8 cellular contexts compared by ENCODE assay signal in the genomic region with DNA sequence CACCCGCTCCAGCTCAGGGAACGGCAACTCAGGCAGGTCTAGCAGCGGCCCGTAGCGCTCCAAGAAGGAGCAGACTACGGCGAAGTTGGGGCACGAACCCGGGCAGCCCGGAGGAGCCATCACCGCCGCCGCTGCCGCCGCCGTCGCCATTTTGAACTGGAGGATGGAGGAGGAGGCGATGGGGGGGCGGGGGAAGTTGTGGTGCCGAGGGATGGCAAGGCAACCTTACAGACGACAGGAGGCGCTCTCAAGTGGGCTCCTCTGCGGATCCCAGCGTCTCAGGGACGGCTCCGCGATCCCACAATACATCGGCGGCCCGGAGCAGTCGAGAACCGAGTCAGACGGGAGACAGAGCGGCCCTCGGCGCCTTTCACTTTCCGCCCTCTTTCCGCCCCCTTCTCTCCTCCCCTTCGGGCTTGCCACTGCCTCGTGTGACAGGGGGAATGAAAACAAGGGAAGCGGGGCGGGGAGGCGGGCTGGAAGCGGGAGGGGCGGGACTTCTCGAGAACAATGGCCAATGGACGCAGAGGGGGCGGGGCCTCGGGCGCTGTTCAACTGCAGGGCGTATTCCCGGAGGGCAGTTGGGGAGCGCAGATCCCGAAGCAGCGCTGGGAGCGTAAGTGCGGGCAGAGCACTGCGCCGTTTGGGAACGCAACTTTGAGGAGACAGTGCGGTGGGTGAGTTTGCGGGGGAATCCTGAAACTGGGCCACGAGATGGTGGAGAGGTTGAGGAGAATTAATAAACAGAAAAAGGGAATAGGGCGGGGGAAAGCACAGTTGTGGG. TPM values are rescaled to one million over a fixed set of nuclear protein-coding genes. Genes with fewer than 3 reads are reported as not detected.
DNase-seq lines count a peak whose midpoint lies in the region; ATAC-seq and TF ChIP-seq lines count a peak whose summit lies in the region.

A gene (plus strand): TSS at position 580 of the 784 bp plus-strand sequence. CDS start 21,353 bp downstream, outside the sequence.
A gene with protein sequence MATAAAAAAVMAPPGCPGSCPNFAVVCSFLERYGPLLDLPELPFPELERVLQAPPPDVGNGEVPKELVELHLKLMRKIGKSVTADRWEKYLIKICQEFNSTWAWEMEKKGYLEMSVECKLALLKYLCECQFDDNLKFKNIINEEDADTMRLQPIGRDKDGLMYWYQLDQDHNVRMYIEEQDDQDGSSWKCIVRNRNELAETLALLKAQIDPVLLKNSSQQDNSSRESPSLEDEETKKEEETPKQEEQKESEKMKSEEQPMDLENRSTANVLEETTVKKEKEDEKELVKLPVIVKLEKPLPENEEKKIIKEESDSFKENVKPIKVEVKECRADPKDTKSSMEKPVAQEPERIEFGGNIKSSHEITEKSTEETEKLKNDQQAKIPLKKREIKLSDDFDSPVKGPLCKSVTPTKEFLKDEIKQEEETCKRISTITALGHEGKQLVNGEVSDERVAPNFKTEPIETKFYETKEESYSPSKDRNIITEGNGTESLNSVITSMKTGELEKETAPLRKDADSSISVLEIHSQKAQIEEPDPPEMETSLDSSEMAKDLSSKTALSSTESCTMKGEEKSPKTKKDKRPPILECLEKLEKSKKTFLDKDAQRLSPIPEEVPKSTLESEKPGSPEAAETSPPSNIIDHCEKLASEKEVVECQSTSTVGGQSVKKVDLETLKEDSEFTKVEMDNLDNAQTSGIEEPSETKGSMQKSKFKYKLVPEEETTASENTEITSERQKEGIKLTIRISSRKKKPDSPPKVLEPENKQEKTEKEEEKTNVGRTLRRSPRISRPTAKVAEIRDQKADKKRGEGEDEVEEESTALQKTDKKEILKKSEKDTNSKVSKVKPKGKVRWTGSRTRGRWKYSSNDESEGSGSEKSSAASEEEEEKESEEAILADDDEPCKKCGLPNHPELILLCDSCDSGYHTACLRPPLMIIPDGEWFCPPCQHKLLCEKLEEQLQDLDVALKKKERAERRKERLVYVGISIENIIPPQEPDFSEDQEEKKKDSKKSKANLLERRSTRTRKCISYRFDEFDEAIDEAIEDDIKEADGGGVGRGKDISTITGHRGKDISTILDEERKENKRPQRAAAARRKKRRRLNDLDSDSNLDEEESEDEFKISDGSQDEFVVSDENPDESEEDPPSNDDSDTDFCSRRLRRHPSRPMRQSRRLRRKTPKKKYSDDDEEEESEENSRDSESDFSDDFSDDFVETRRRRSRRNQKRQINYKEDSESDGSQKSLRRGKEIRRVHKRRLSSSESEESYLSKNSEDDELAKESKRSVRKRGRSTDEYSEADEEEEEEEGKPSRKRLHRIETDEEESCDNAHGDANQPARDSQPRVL (N-terminal part only) (minus strand): TSS at position 158 of the 784 bp plus-strand sequence. CDS start 8 bp downstream, at position 150.

- no peaks in the 10 kb centered on the region for H3K27me3 Mint-ChIP-seq in activated B cell treated with CpG ODN at 0.5 μM for 24 hours

- ATAC-seq in GM18909 (IDR thresholded peaks at IDR 0.05; ENCODE audit: poor library complexity, unreplicated experiment) = peak; percentile 82
- ATAC-seq in HG03175 (IDR thresholded peaks at IDR 0.05; ENCODE audit: unreplicated experiment) = peak; percentile 86
- peak; percentile 82 for ATAC-seq in activated B cell treated with CpG ODN at 0.5 μM for 24 hours (ENCODE audit: low read depth)

- no peaks in the 10 kb centered on the region for H3K9me3 Mint-ChIP-seq in activated B cell treated with CpG ODN at 0.5 μM for 24 hours

- H3K4me3 ChIP-seq in AG09309 (ENCODE audit: control insufficient read depth, low read depth, low read length) = peak within 1 kb of the TSS; percentile 90

- CTCF ChIA-PET in activated B cell treated with CpG ODN at 0.5 μM for 24 hours (lab: Charles Lee) = no interaction called here

- H3K4me3 Mint-ChIP-seq in activated B cell treated with CpG ODN at 0.5 μM for 24 hours = peak within 1 kb of the TSS; percentile 97

- H3K4me1 Mint-ChIP-seq in activated B cell treated with CpG ODN at 0.5 μM for 24 hours = peaks cover 36% of the 10 kb centered on the region

- DNase-seq in AG09309 (ENCODE audit: low read depth) = peak; percentile 97
- peak; percentile 98 for DNase-seq in NCI-H2227 treated with DMSO at 0.1 percent for 48 hours (lab: John Stamatoyannopoulos, UW)
- DNase-seq in activated B cell treated with CpG ODN at 0.5 μM for 24 hours = peak; percentile 85
- peak; percentile 98 for DNase-seq in central memory CD4-positive, alpha-beta T cell
- DNase-seq in islet precursor cell = peak; percentile 99
- peak; percentile 92 to 97 (median 94) for DNase-seq in stimulated activated CD4-positive, alpha-beta T cell treated with anti-CD3 and anti-CD28 coated beads, Interleukin-12 subunit alpha, Interleukin-12 subunit beta, amount 100 ng/mL, for 48 hours (ENCODE audit: low read depth in 2 of 3, low spot score in 1 of 3)

- TF ChIP-seq CTCF in AG09309 (IDR thresholded peaks at IDR 0.05; ENCODE audit: control insufficient read depth, insufficient read depth, low read depth, low read length, missing control alignments) (peak; percentile 87), activated B cell treated with CpG ODN at 0.5 μM for 24 hours (IDR thresholded peaks at IDR 0.05) (no peak)

- intact Hi-C loops in activated B cell treated with CpG ODN at 0.5 μM for 24 hours (cut with micrococcal nuclease) = loop anchor here (1.0 to 10.0 kb wide), 6 partner anchors 174 to 776 kb away; a partner anchor contains a TSS

- POLR2A ChIA-PET in activated B cell treated with CpG ODN at 0.5 μM for 24 hours (lab: Charles Lee) = interaction anchor here (1.0 to 3.7 kb wide), 3 partner anchors 174 to 753 kb away, joined by 3 to 23 read pairs (median 6); a partner anchor contains a TSS

- H3K27ac Mint-ChIP-seq in activated B cell treated with CpG ODN at 0.5 μM for 24 hours = peak within 1 kb of the TSS; percentile 93

- peaks cover 15% of the 10 kb centered on the region for H3K36me3 Mint-ChIP-seq in activated B cell treated with CpG ODN at 0.5 μM for 24 hours (ENCODE audit: low read depth)

RNA-seq across cellular contexts. Expression of the first gene that starts in this region (rescaled TPM):
- total RNA-seq in activated B cell treated with CpG ODN at 0.5 μM for 24 hours = 3.8 and 4.4 TPM in 2 replicates

RNA-seq across cellular contexts. Expression of the second gene that starts in this region (rescaled TPM):
- 65.9 and 68.8 TPM in 2 replicates for total RNA-seq in activated B cell treated with CpG ODN at 0.5 μM for 24 hours

Comparison
In these comparisons a context has a peak if more than half of its experiments do, and no peak if none do; other contexts are left out.
1. Peak in every context shown above with its lines: DNase-seq, ATAC-seq and H3K4me3 ChIP-seq.